Comparison of ENCODE assay signal across 3 cellular contexts in the genomic region with DNA sequence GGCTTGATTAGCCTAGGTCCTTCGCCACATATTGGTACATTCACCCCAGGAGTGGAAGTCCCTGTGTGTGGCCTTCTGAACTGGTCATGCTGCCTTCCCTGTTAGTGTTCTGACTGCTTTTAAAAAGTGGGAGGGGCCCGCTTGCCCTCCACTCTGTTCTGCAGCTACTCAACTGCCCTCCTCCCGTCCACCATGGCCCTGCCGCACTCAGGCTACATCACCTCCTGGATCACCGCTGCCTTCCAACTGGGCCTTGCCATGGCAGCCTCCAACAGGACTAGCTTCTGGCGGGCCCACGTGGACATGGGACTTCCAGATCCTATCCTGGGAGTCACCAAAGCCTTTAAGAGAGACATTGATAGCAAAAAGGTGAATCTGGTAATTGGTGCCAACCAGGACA.
"Had no signal": no experiment of that assay in that cellular context is flagged by ENCODE, and none has a peak within 500 bp of the region (broad histone marks: within the 10 kb centered on the region; RNA-seq: fewer than 3 reads in every experiment).

No MANE protein-coding gene starts in this region.

- H3K4me3 ChIP-seq: GM12878 had no signal

- DNase-seq: GDM1, GF-D8 had no signal

- ATAC-seq: GM12878 had no signal
